ENCODE assay signal across 19 cellular contexts in the genomic region with DNA sequence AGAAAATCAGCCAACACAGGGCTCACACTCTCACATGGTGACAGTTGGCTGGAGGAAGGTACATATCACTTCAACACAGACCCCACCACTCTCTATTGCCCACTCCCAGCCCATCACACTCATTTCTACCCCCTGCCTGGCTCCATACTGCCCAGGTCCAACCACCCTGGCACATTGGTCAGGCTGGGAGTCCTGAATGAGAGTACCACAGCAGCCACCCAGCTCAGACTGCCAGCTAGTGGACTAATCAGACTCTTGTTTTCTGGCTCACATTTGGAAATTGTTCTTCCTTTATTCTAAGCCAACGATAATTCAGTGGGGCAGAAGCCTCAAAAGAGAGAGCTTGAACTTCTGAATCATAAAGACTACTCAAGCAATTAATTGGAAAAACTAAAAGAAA.
"Had no signal": no experiment of that assay in that cellular context is flagged by ENCODE, and none has a peak within 500 bp of the region (broad histone marks: within the 10 kb centered on the region; RNA-seq: fewer than 3 reads in every experiment).

No MANE protein-coding gene starts in this region.

- ATAC-seq: activated T-cell treated with anti-CD3 and anti-CD28 coated beads, Interleukin-2, amount 50 U/mL, for 4 hours; body of pancreas; effector memory CD8-positive, alpha-beta T cell; psoas muscle; right cardiac atrium; stimulated activated naive CD8-positive, alpha-beta T cell treated with anti-CD3 and anti-CD28 coated beads, Interleukin-15, amount 100 ng/mL, for 72 hours had no signal

- H3K4me1 ChIP-seq: body of pancreas, left ventricle myocardium inferior, psoas muscle, vagina had no signal

- H3K4me3 ChIP-seq: body of pancreas, left ventricle myocardium inferior, ovary, psoas muscle, skin epidermis, vagina had no signal

- H3K36me3 ChIP-seq: left ventricle myocardium inferior, ovary, vagina had no signal

- H3K27me3 ChIP-seq: body of pancreas, ovary, vagina had no signal

- FAIRE-seq: kidney had no signal

- H3K9me3 ChIP-seq: ovary, vagina had no signal

- H3K27ac ChIP-seq: body of pancreas, left ventricle myocardium inferior, ovary, psoas muscle, skin epidermis, vagina had no signal

- DNase-seq: activated CD4-positive, alpha-beta T cell treated with anti-CD3 and anti-CD28 coated beads, Interleukin-2, amount 10 ng/mL, durations not matched to agents 24 days and 14 days; activated CD4-positive, CD25-positive, alpha-beta regulatory T cell; activated CD8-positive, alpha-beta memory T cell treated with anti-CD3 and anti-CD28 coated beads, Interleukin-2, amount 50 U/mL, for 4 hours; activated naive CD4-positive, alpha-beta T cell treated with anti-CD3 and anti-CD28 coated beads for 36 hours; activated T-cell treated with anti-CD3 and anti-CD28 coated beads, Interleukin-2, amount 50 U/mL, for 4 hours; body of pancreas; effector memory CD8-positive, alpha-beta T cell; foreskin melanocyte; head of caudate nucleus; kidney; left ventricle myocardium inferior; naive B cell; ovary; psoas muscle; right cardiac atrium; stimulated activated naive CD8-positive, alpha-beta T cell treated with anti-CD3 and anti-CD28 coated beads, Interleukin-15, amount 100 ng/mL, for 72 hours; trophoblast cell had no signal
